In the genomic region with DNA sequence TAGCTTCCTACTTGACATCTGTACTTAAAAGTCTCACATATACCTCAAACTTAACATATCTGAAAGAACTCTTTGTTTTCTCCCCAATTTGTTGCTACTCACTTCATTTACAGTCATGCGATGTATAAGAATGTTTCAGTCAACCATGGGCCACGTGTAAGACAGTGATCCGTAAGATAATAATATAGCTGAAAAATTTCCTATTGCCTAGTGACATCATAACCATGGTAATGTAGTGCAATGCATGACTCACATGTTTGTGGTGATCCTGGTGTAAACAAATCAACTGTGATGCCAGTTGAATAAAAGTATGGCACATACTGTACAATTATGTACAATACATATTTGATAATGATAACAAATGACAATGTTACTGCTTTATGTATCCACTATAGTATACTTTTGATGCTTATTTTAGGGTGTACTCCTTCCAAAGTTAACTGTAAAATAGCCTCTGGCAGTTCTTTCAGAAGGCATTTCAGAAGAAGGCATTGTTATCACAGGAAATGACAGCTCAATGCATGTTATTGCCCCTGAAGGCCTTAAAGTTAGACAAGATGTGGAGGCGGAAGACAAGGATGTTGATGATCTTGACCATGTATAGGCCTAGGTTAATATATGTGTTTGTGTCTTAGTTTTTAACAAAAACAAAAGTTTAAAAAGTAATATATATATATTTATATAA, we compare ENCODE assay signal across 23 cellular contexts.
"Had no signal": no experiment of that assay in that cellular context is flagged by ENCODE, and none has a peak within 500 bp of the region (broad histone marks: within the 10 kb centered on the region; RNA-seq: fewer than 3 reads in every experiment).

No MANE protein-coding gene starts in this region.

- H3K4me1 ChIP-seq: SJSA1 had no signal

- ATAC-seq: K562 had no signal

- H3K36me3 ChIP-seq: SJSA1 had no signal

- H3K9me2 ChIP-seq: SK-N-SH had no signal

- H3K27ac ChIP-seq: HL-60, KMS-11, SJSA1 had no signal

- H3K9me3 ChIP-seq: SJSA1, SK-N-SH had no signal

- H3K27me3 ChIP-seq: SJSA1 had no signal

- DNase-seq: Kasumi-1, MM.1S, NCI-H1048, NCI-H1105, NCI-H1417, NCI-H1436 treated with DMSO at 0.1 percent for 48 hours, NCI-H1694 treated with DMSO at 0.1 percent for 48 hours, NCI-H1930, NCI-H2081, NCI-H2107, NCI-H2227 treated with DMSO at 0.1 percent for 48 hours, NCI-H524, NCI-H526 treated with DMSO at 0.1 percent for 48 hours, NCI-H774, Right ventricle myocardium superior, RPMI8226, SIG-M5, SK-N-SH, SW 1271 had no signal

- H3K4me3 ChIP-seq: K562, SJSA1 had no signal

- H3K4me2 ChIP-seq: KMS-11, SK-N-SH had no signal
